In genomic region chr18:45449761-45450227, GRCh38 we compare ENCODE assay signal across 10 cellular contexts.
DNase-seq lines count a peak whose midpoint lies in the region; TF ChIP-seq lines count a peak whose summit lies in the region.
"Had no signal": no experiment of that assay in that cellular context is flagged by ENCODE, and none has a peak within 500 bp of the region (broad histone marks: within the 10 kb centered on the region; RNA-seq: fewer than 3 reads in every experiment).

No MANE protein-coding gene starts in this region.

- WGBS in prostate gland: 40% methylated on average over 6 of the region's 6 CpGs

- POLR2A ChIA-PET in A673 (lab: Charles Lee; ENCODE audit: low non-redundant PET): no interaction called here

- H3K27ac ChIP-seq in prostate gland: peak overlapping the region; percentile 41 to 55
- H3K27ac ChIP-seq in A673 (ENCODE audit: low read depth, low read length, poor library complexity, severe bottlenecking): no peak overlapping the region
- H3K27ac ChIP-seq: cardiac muscle cell had no signal

- no peak for TF ChIP-seq POLR2A in prostate gland (IDR thresholded peaks at IDR 0.05)

- intact Hi-C loops in head of caudate nucleus (cut with DNase I): no loop called here
- intact Hi-C loops in prostate gland (cut with DNase I): loop anchor here (10.0 kb wide), 1 partner anchor 775 kb away; no protein-coding TSS in a partner anchor
- intact Hi-C loops in A673 (cut with micrococcal nuclease; ENCODE audit: unreplicated experiment): no loop called here

- H3K4me3 ChIP-seq in prostate gland: no peak overlapping the region
- H3K4me3 ChIP-seq in A673 (ENCODE audit: low read depth, low read length, poor library complexity, severe bottlenecking): no peak overlapping the region
- H3K4me3 ChIP-seq: cardiac muscle cell had no signal

- no peak for TF ChIP-seq CTCF in prostate gland (IDR thresholded peaks at IDR 0.05)
- no peak for TF ChIP-seq CTCF in A673 (conservative IDR thresholded peaks at IDR 0.05; ENCODE audit: low read depth, low read length)
- TF ChIP-seq CTCF in GM13976 (IDR thresholded peaks at IDR 0.05; ENCODE audit: borderline replicate concordance, control extremely low read depth, extremely low read depth, insufficient read depth, missing control alignments): no peak

- H3K9me3 ChIP-seq in prostate gland (no peaks in the 10 kb centered on the region), A673 (ENCODE audit: low read depth, low read length, poor library complexity, severe bottlenecking) (no peaks in the 10 kb centered on the region)

- BruUV-seq in A673 (replicated peaks; lab: Mats Ljungman, UMichigan): no TSS peak

- in situ Hi-C loops in GM13976 (cut with MboI; ENCODE audit: low sequenced_read_pairs, unreplicated experiment): no loop called here

- no peaks in the 10 kb centered on the region for H3K4me1 ChIP-seq in prostate gland (replicated peaks)
- H3K4me1 ChIP-seq in A673 (ENCODE audit: insufficient read depth, low read length, poor library complexity, severe bottlenecking): no peaks in the 10 kb centered on the region

- no peaks in the 10 kb centered on the region for H3K27me3 ChIP-seq in prostate gland (replicated peaks; ENCODE audit: insufficient read depth)
- H3K27me3 ChIP-seq in A673 (replicated peaks; ENCODE audit: insufficient read depth, low read depth, low read length, poor library complexity): no peaks in the 10 kb centered on the region
- H3K27me3 ChIP-seq: cardiac muscle cell had no signal

- DNase-seq in DMS79 treated with DMSO at 0.1 percent for 48 hours (lab: John Stamatoyannopoulos, UW): peak; percentile 81
- DNase-seq in SHP77 (lab: John Stamatoyannopoulos, UW): peak; percentile 49 to 64
- DNase-seq in head of caudate nucleus: peak in 39 of 42 donors; percentile 5 to 75 (median 47)
- no peak for DNase-seq in prostate gland (ENCODE audit: low spot score)
- no peak for DNase-seq in Kasumi-1 (lab: John Stamatoyannopoulos, UW)
- no peak for DNase-seq in A673 (ENCODE audit: low spot score)
- no peak for DNase-seq in dedifferentiated amniotic fluid mesenchymal stem cell (ENCODE audit: extremely low spot score)
- no peak for DNase-seq in GM13976 (ENCODE audit: low spot score)
- DNase-seq: NCI-H526 treated with DMSO at 0.1 percent for 48 hours had no signal

- CTCF ChIA-PET in A673 (lab: Charles Lee): no interaction called here

- H3K36me3 ChIP-seq in prostate gland (no peaks in the 10 kb centered on the region), A673 (ENCODE audit: insufficient read depth, low read length, poor library complexity, severe bottlenecking) (no peaks in the 10 kb centered on the region)
- H3K36me3 ChIP-seq: cardiac muscle cell had no signal

Comparison
In these comparisons a context has a peak if more than half of its experiments do, and no peak if none do; other contexts are left out.
1. DNase-seq: peak in DMS79 treated with DMSO at 0.1 percent for 48 hours (single experiment), SHP77 (2 of 2) and head of caudate nucleus (39 of 42); none in prostate gland (single experiment), Kasumi-1 (0 of 2), A673 (single experiment), dedifferentiated amniotic fluid mesenchymal stem cell (single experiment) and GM13976 (single experiment).